Comparison of ENCODE assay signal across 16 cellular contexts in the genomic region with DNA sequence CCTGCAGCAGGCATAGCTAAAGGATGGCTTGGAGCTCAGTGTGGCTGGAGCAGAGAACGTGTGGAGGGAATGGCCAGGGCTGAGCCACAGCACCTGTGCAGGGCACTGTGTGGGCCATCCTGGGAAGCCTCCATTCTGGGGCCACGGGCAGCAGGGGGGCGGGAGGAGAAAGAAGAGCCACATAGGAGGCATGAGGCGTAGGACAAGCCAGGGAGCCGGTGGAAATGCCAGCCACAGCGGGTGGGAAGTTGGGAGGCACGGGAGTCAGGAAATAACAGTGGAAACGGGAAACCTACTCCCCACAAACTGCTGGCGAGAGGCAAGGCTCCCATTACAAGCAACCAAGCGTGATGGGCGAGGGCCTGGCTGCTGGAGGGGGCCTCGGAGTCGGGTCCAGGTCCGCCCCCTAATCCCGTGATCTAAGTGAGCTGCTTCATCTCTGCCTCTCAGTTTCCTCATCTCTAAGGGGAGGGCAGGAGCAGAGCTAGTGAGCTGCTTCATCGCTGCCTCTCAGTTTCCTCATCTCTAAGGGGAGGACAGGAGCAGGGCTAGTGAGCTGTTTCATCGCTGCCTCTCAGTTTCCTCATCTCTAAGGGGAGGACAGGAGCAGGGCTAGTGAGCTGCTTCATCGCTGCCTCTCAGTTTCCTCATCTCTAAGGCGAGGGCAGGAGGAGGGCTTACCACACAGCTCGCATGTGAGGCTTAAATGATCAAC.
A peak's percentile ranks its signal among the peaks of the same experiment; 100 is the strongest.
DNase-seq lines count a peak whose midpoint lies in the region; ATAC-seq and TF ChIP-seq lines count a peak whose summit lies in the region.
"Had no signal": no experiment of that assay in that cellular context is flagged by ENCODE, and none has a peak within 500 bp of the region (broad histone marks: within the 10 kb centered on the region; RNA-seq: fewer than 3 reads in every experiment).

No MANE protein-coding gene starts in this region.

- H3K79me2 ChIP-seq in mammary epithelial cell (ENCODE audit: insufficient read depth, low read length) = no peaks in the 10 kb centered on the region

- POLR2A ChIA-PET in MCF 10A (lab: Yijun Ruan, JAX) = interaction anchor here (0.9 to 1.4 kb wide), 2 partner anchors 9 to 101 kb away, joined by 4 read pairs; no protein-coding TSS in a partner anchor

- no peak for TF ChIP-seq CTCF in MCF 10A (IDR thresholded peaks at IDR 0.05; ENCODE audit: unreplicated experiment)
- no peak for TF ChIP-seq CTCF in mammary epithelial cell (conservative IDR thresholded peaks at IDR 0.05 in 1 of 2, IDR thresholded peaks at IDR 0.05 in 1 of 2; ENCODE audit: extremely low read depth in 1 of 2, insufficient read depth in 1 of 2, low read depth in 1 of 2, low read length in 2 of 2)
- no peak for TF ChIP-seq CTCF in chondrocyte (IDR thresholded peaks at IDR 0.05)
- no peak for TF ChIP-seq CTCF in upper lobe of right lung (IDR thresholded peaks at IDR 0.05)

- dilution Hi-C loops in mammary epithelial cell (cut with HindIII; ENCODE audit: low sequenced_read_pairs) = no loop called here

- H3K4me1 ChIP-seq in mammary epithelial cell (ENCODE audit: insufficient read depth, low read length) = no peaks in the 10 kb centered on the region
- H3K4me1 ChIP-seq in upper lobe of right lung = peaks cover 21% of the 10 kb centered on the region

- in situ Hi-C loops in mammary epithelial cell (cut with MboI; ENCODE audit: low sequenced_read_pairs in 2 of 2) = no loop called here
- in situ Hi-C loops in G401 (cut with HindIII; ENCODE audit: low sequenced_read_pairs) = no loop called here

- H3K4me3 ChIP-seq in mammary epithelial cell (replicated peaks in 1 of 3; ENCODE audit: insufficient read depth in 1 of 3, low read depth in 2 of 3, low read length in 3 of 3) (no peak overlapping the region), upper lobe of right lung (no peak overlapping the region)
- H3K4me3 ChIP-seq: A549 had no signal

- H3K27me3 Mint-ChIP-seq in MCF 10A (ENCODE audit: insufficient read depth, unreplicated experiment) (no peaks in the 10 kb centered on the region), chondrocyte (ENCODE audit: low read depth) (no peaks in the 10 kb centered on the region)

- no peaks in the 10 kb centered on the region for H3K9me3 ChIP-seq in mammary epithelial cell (replicated peaks; ENCODE audit: insufficient read depth, low read length)
- no peaks in the 10 kb centered on the region for H3K9me3 ChIP-seq in upper lobe of right lung
- H3K9me3 ChIP-seq: A549 had no signal

- H3K27ac ChIP-seq in mammary epithelial cell (ENCODE audit: insufficient read depth, low read depth, low read length) (no peak overlapping the region), upper lobe of right lung (peak overlapping the region; percentile 45)
- H3K27ac ChIP-seq: VCaP had no signal

- no peaks in the 10 kb centered on the region for H4K20me1 ChIP-seq in mammary epithelial cell (ENCODE audit: insufficient read depth, low read length)

- H3K4me1 Mint-ChIP-seq in MCF 10A (ENCODE audit: insufficient read depth, unreplicated experiment) (peaks cover 13% of the 10 kb centered on the region), chondrocyte (ENCODE audit: low read depth) (peaks cover 53% of the 10 kb centered on the region)

- DNase-seq in MCF 10A (ENCODE audit: unreplicated experiment) (no peak), mammary epithelial cell (no peak), chondrocyte (ENCODE audit: low spot score) (no peak), left lobe of liver (ENCODE audit: low spot score) (no peak), upper lobe of right lung (no peak), G401 (ENCODE audit: low spot score) (no peak)
- no peak for DNase-seq in stimulated activated CD4-positive, alpha-beta T cell treated with anti-CD3 and anti-CD28 coated beads, Interleukin-4, amount 100 ng/mL, for 4 hours
- DNase-seq: activated T-cell treated with anti-CD3 and anti-CD28 coated beads, Interleukin-2, amount 50 U/mL, for 48 hours; central memory CD4-positive, alpha-beta T cell; DND-41; glutamatergic neuron; NCI-H1930; RPMI8226 had no signal

- H3K27ac Mint-ChIP-seq in MCF 10A (ENCODE audit: low read depth, unreplicated experiment) = peak overlapping the region; percentile 17
- H3K27ac Mint-ChIP-seq in chondrocyte (ENCODE audit: unreplicated experiment) = peak overlapping the region; percentile 87

- CTCF ChIA-PET in MCF 10A (lab: Yijun Ruan, JAX) = interaction anchor here (0.6 to 1.6 kb wide), 4 partner anchors 41 to 189 kb away, joined by 3 to 4 read pairs (median 4); no protein-coding TSS in a partner anchor
- CTCF ChIA-PET in mammary epithelial cell (lab: Charles Lee; ENCODE audit: low non-redundant PET) = no interaction called here

- intact Hi-C loops in MCF 10A (cut with micrococcal nuclease) = loop anchor here (5.0 kb wide), 1 partner anchor 41 kb away; no protein-coding TSS in a partner anchor
- intact Hi-C loops in mammary epithelial cell (cut with micrococcal nuclease) = no loop called here
- intact Hi-C loops in upper lobe of right lung (cut with DNase I) = no loop called here

- no peaks in the 10 kb centered on the region for H3K27me3 ChIP-seq in mammary epithelial cell (ENCODE audit: insufficient read depth, low read length)
- H3K27me3 ChIP-seq in upper lobe of right lung = no peaks in the 10 kb centered on the region

- ATAC-seq in left lobe of liver = peak; percentile 6
- ATAC-seq in upper lobe of right lung = peak; percentile 6
- ATAC-seq in GM19397 (IDR thresholded peaks at IDR 0.05; ENCODE audit: unreplicated experiment) = no peak

- H3K36me3 ChIP-seq in mammary epithelial cell (ENCODE audit: insufficient read depth, low read length) (no peaks in the 10 kb centered on the region), upper lobe of right lung (peaks cover 10% of the 10 kb centered on the region)

- no peak overlapping the region for H2AFZ ChIP-seq in mammary epithelial cell (ENCODE audit: low read depth, low read length)

- no TSS peak for BruUV-seq in MCF 10A (replicated peaks; lab: Mats Ljungman, UMichigan)
- BruUV-seq in mammary epithelial cell (replicated peaks; lab: Mats Ljungman, UMichigan) = no TSS peak

- WGBS in mammary epithelial cell (ENCODE audit: low coverage, missing lambda C conversion rate) = 97% methylated on average over 5 of the region's 20 CpGs

- H3K9me3 Mint-ChIP-seq in MCF 10A (ENCODE audit: unreplicated experiment) (no peaks in the 10 kb centered on the region), chondrocyte (ENCODE audit: low read depth) (no peaks in the 10 kb centered on the region)

- H3K4me3 Mint-ChIP-seq in MCF 10A (ENCODE audit: unreplicated experiment) (no peak overlapping the region), chondrocyte (ENCODE audit: unreplicated experiment) (no peak overlapping the region)

- no peak overlapping the region for H3K9ac ChIP-seq in mammary epithelial cell (ENCODE audit: insufficient read depth, low read length)

- H3K36me3 Mint-ChIP-seq in MCF 10A (ENCODE audit: insufficient read depth, unreplicated experiment) (peaks cover 7% of the 10 kb centered on the region), chondrocyte (ENCODE audit: low read depth) (peaks cover 4% of the 10 kb centered on the region)

- H3K4me2 ChIP-seq in mammary epithelial cell (ENCODE audit: insufficient read depth, low read depth, low read length) = no peak overlapping the region
- H3K4me2 ChIP-seq: A549 had no signal
